ENCODE assay signal across 8 cellular contexts in the genomic region with DNA sequence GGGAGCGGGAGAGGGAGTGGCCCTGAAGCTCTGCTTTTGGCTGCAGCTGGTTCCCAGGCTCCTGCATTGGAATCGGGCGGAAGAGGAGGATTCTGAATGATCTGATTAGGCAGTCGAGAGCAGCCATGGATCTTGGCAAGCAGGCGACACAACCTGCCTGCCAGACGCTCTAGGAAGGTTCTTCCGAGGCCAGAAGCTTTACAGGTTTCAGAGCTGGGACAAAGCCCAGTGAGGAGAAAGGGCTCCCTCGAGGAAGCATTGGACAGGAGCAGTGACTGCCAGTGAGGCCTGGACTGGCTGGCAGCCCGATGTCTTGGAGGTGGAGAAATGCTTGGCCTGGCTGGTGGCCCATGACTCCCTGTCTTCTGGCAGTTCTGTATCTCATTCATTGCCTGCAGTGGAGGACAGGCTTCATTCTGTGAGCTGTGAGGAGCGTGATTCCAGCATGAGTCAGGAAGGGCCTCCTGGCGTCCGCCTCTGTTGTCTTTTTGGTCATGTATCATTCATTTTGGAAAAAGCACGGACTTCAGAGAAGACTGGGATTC.
DNase-seq lines count a peak whose midpoint lies in the region; ATAC-seq and TF ChIP-seq lines count a peak whose summit lies in the region.

No MANE protein-coding gene starts in this region.

- ATAC-seq in HG02973 (IDR thresholded peaks at IDR 0.05; ENCODE audit: unreplicated experiment) = no peak
- no peak for ATAC-seq in GM19463 (IDR thresholded peaks at IDR 0.05; ENCODE audit: unreplicated experiment)

- peak overlapping the region; percentile 81 for H3K27ac ChIP-seq in left ventricle myocardium inferior (replicated peaks)

- POLR2A ChIA-PET in HEK293T (lab: Yijun Ruan, JAX) = no interaction called here

- peak overlapping the region; percentile 51 for H3K9ac ChIP-seq in skeletal muscle satellite cell (ENCODE audit: low read depth, low read length)

- no peaks in the 10 kb centered on the region for H3K27me3 ChIP-seq in left ventricle myocardium inferior (ENCODE audit: low read depth)
- no peaks in the 10 kb centered on the region for H3K27me3 ChIP-seq in skeletal muscle satellite cell (ENCODE audit: control insufficient read depth, insufficient read depth, low read length)

- DNase-seq in GM04503 (ENCODE audit: low read depth) (peak; percentile 95), amniotic stem cell (lab: John Stamatoyannopoulos, UW) (peak; percentile 65), left ventricle myocardium inferior (peak; percentile 92), HEK293T (ENCODE audit: extremely low spot score) (no peak)
- DNase-seq in activated naive CD4-positive, alpha-beta T cell (lab: John Stamatoyannopoulos, UW) = no peak

- intact Hi-C loops in left ventricle myocardium inferior (cut with micrococcal nuclease) = no loop called here

- H3K9me3 ChIP-seq in left ventricle myocardium inferior (replicated peaks) (no peaks in the 10 kb centered on the region), skeletal muscle satellite cell (replicated peaks; ENCODE audit: low read length) (no peaks in the 10 kb centered on the region)

- TF ChIP-seq CTCF in left ventricle myocardium inferior (IDR thresholded peaks at IDR 0.05; ENCODE audit: borderline replicate concordance) = no peak

- CTCF ChIA-PET in HEK293T (lab: Yijun Ruan, JAX) = interaction anchor here (2.1 kb wide), 1 partner anchor 13 kb away, joined by 5 read pairs; no protein-coding TSS in a partner anchor

- H3K4me1 ChIP-seq in left ventricle myocardium inferior (peaks cover 74% of the 10 kb centered on the region), skeletal muscle satellite cell (ENCODE audit: control insufficient read depth, insufficient read depth, low read length) (peaks cover 67% of the 10 kb centered on the region)

- H3K4me3 ChIP-seq in left ventricle myocardium inferior (no peak overlapping the region), skeletal muscle satellite cell (ENCODE audit: low read length) (peak overlapping the region; percentile 11)

- peak overlapping the region; percentile 69 for H3K4me2 ChIP-seq in skeletal muscle satellite cell (ENCODE audit: low read length)

- no peaks in the 10 kb centered on the region for H3K36me3 ChIP-seq in left ventricle myocardium inferior
- peaks cover 34% of the 10 kb centered on the region for H3K36me3 ChIP-seq in skeletal muscle satellite cell (ENCODE audit: insufficient read depth, low read length)

TF ChIP-seq in HEK293T, 16 proteins besides CTCF, POLR2A, EP300 and RAD21:
- TF ChIP-seq TARDBP (IDR thresholded peaks at IDR 0.05) (no peak), FOXK2 (IDR thresholded peaks at IDR 0.05) (no peak), HDGF (IDR thresholded peaks at IDR 0.05; ENCODE audit: borderline replicate concordance) (no peak), ZNF384 (IDR thresholded peaks at IDR 0.05) (no peak)
TF ChIP-seq in HEK293T: peak in this region for 0.

Comparison
In these comparisons a context has a peak if more than half of its experiments do, and no peak if none do; other contexts are left out.
1. DNase-seq: peak in GM04503 (single experiment), amniotic stem cell (single experiment) and left ventricle myocardium inferior (single experiment); none in activated naive CD4-positive, alpha-beta T cell (0 of 4) and HEK293T (single experiment).